33 cellular contexts compared by ENCODE assay signal in the genomic region with DNA sequence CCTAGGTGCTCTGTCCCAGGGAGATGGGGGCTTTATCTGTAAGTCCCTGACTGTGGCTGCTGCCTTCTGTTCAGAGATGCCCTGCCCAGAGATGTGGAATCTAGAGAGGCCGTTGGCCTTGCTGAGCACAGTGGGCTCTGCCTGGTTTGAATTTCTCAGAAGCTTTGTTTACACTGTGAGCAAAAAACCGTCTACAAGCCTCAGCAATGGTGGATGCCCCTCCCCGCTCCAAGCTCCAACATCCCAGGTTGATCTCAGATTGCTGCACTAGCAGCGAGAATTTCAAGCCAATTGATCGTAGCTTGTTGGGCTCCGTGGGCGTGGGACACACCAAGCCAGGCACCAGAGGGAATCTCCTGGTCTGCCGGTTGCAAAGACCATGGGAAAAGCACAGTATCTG.
"Had no signal": no experiment of that assay in that cellular context is flagged by ENCODE, and none has a peak within 500 bp of the region (broad histone marks: within the 10 kb centered on the region; RNA-seq: fewer than 3 reads in every experiment).

No MANE protein-coding gene starts in this region.

- H3K4me1 ChIP-seq: adrenal gland, body of pancreas, breast epithelium had no signal

- H3K9me3 Mint-ChIP-seq: activated T-helper 1 cell treated with anti-CD3 and anti-CD28 coated beads, Interleukin-12 subunit alpha, Interleukin-12 subunit beta, Interleukin-2, Interleukin-4 antibody, amounts not matched to agents 30 ng/mL and 10 ng/mL and 1 ng/mL, durations not matched to agents 14 hours and 24 hours and 36 hours had no signal

- H3K27ac Mint-ChIP-seq: activated B cell treated with CpG ODN at 0.5 μM for 24 hours; activated CD4-positive, alpha-beta memory T cell treated with anti-CD3 and anti-CD28 coated beads for 36 hours; activated CD8-positive, alpha-beta memory T cell treated with anti-CD3 and anti-CD28 coated beads, Interleukin-2, amount 10 ng/mL, durations not matched to agents 7 days and 5 days; activated CD8-positive, alpha-beta T cell treated with anti-CD3 and anti-CD28 coated beads for 36 hours; activated naive CD4-positive, alpha-beta T cell treated with anti-CD3 and anti-CD28 coated beads for 36 hours; activated naive CD4-positive, alpha-beta T cell treated with anti-CD3 and anti-CD28 coated beads, Interleukin-2, amount 50 U/mL, for 72 hours; activated naive CD8-positive, alpha-beta T cell treated with anti-CD3 and anti-CD28 coated beads for 36 hours; activated T-cell treated with anti-CD3 and anti-CD28 coated beads, Interleukin-2, amount 50 U/mL, for 72 hours; activated T-helper 1 cell treated with anti-CD3 and anti-CD28 coated beads, Interleukin-12 subunit alpha, Interleukin-12 subunit beta, Interleukin-2, Interleukin-4 antibody, amounts not matched to agents 30 ng/mL and 10 ng/mL and 1 ng/mL, durations not matched to agents 14 hours and 24 hours and 36 hours; activated T-helper 17 cell treated with anti-CD3 and anti-CD28 coated beads, Interleukin-2, amount 50 U/mL, for 72 hours; T-cell; T-helper 17 cell had no signal

- H3K27ac ChIP-seq: adrenal gland, body of pancreas, brain microvascular endothelial cell, breast epithelium, VCaP had no signal

- H3K27me3 Mint-ChIP-seq: activated CD8-positive, alpha-beta T cell treated with anti-CD3 and anti-CD28 coated beads for 36 hours; activated naive CD8-positive, alpha-beta T cell treated with anti-CD3 and anti-CD28 coated beads for 36 hours had no signal

- FAIRE-seq: astrocyte, TTC549 had no signal

- H3K4me1 Mint-ChIP-seq: activated B cell treated with CpG ODN at 0.5 μM for 24 hours; activated CD8-positive, alpha-beta memory T cell treated with anti-CD3 and anti-CD28 coated beads, Interleukin-2, amount 10 ng/mL, durations not matched to agents 7 days and 5 days; activated naive CD8-positive, alpha-beta T cell treated with anti-CD3 and anti-CD28 coated beads for 36 hours; activated T-helper 17 cell treated with anti-CD3 and anti-CD28 coated beads, Interleukin-2, amount 50 U/mL, for 72 hours had no signal

- ATAC-seq: activated CD8-positive, alpha-beta memory T cell treated with anti-CD3 and anti-CD28 coated beads, Interleukin-2, amount 10 ng/mL, durations not matched to agents 7 days and 5 days; activated CD8-positive, alpha-beta T cell treated with anti-CD3 and anti-CD28 coated beads for 36 hours; activated naive CD4-positive, alpha-beta T cell treated with anti-CD3 and anti-CD28 coated beads, Interleukin-2, amount 50 U/mL, for 72 hours; activated T-cell treated with anti-CD3 and anti-CD28 coated beads, Interleukin-2, amount 50 U/mL, for 4 hours; activated T-cell treated with anti-CD3 and anti-CD28 coated beads, Interleukin-2, amount 50 U/mL, for 72 hours; activated T-helper 17 cell treated with anti-CD3 and anti-CD28 coated beads, Interleukin-2, amount 50 U/mL, for 72 hours; body of pancreas; T-cell; T-helper 17 cell had no signal

- H3K4me3 ChIP-seq: adrenal gland, body of pancreas, breast epithelium had no signal

- H3K4me3 Mint-ChIP-seq: activated B cell treated with CpG ODN at 0.5 μM for 24 hours; activated CD4-positive, alpha-beta memory T cell treated with anti-CD3 and anti-CD28 coated beads for 36 hours; activated CD8-positive, alpha-beta memory T cell treated with anti-CD3 and anti-CD28 coated beads, Interleukin-2, amount 10 ng/mL, durations not matched to agents 7 days and 5 days; activated CD8-positive, alpha-beta T cell treated with anti-CD3 and anti-CD28 coated beads for 36 hours; activated naive CD4-positive, alpha-beta T cell treated with anti-CD3 and anti-CD28 coated beads for 36 hours; activated naive CD8-positive, alpha-beta T cell treated with anti-CD3 and anti-CD28 coated beads for 36 hours; activated T-cell treated with anti-CD3 and anti-CD28 coated beads, Interleukin-2, amount 50 U/mL, for 4 hours; activated T-cell treated with anti-CD3 and anti-CD28 coated beads, Interleukin-2, amount 50 U/mL, for 72 hours; activated T-helper 1 cell treated with anti-CD3 and anti-CD28 coated beads, Interleukin-12 subunit alpha, Interleukin-12 subunit beta, Interleukin-2, Interleukin-4 antibody, amounts not matched to agents 30 ng/mL and 10 ng/mL and 1 ng/mL, durations not matched to agents 14 hours and 24 hours and 36 hours; activated T-helper 17 cell treated with anti-CD3 and anti-CD28 coated beads, Interleukin-2, amount 50 U/mL, for 72 hours; T-cell; T-helper 17 cell had no signal

- H3K9me3 ChIP-seq: adrenal gland, body of pancreas, breast epithelium had no signal

- DNase-seq: activated B cell treated with CpG ODN at 0.5 μM for 24 hours; activated CD4-positive, alpha-beta memory T cell treated with anti-CD3 and anti-CD28 coated beads for 36 hours; activated CD4-positive, alpha-beta T cell treated with anti-CD3 and anti-CD28 coated beads for 48 hours; activated CD4-positive, alpha-beta T cell treated with anti-CD3 and anti-CD28 coated beads, Interleukin-2, amount 50 U/mL, for 1 hour; activated CD4-positive, alpha-beta T cell treated with anti-CD3 and anti-CD28 coated beads, Interleukin-2, amount 50 U/mL, for 4 hours; activated CD4-positive, CD25-positive, alpha-beta regulatory T cell treated with anti-CD3 and anti-CD28 coated beads, Interleukin-2, amount 50 U/mL, for 72 hours; activated CD8-positive, alpha-beta memory T cell treated with anti-CD3 and anti-CD28 coated beads, Interleukin-2, amount 10 ng/mL, durations not matched to agents 7 days and 5 days; activated CD8-positive, alpha-beta T cell treated with anti-CD3 and anti-CD28 coated beads for 36 hours; activated effector memory CD4-positive, alpha-beta T cell treated with anti-CD3 and anti-CD28 coated beads, Interleukin-2, amount 50 U/mL, for 16 hours; activated gamma-delta T cell treated with Interleukin-2 at 50 U/mL for 16 hours; activated naive CD4-positive, alpha-beta T cell; activated naive CD4-positive, alpha-beta T cell treated with anti-CD3 and anti-CD28 coated beads for 36 hours; activated naive CD4-positive, alpha-beta T cell treated with anti-CD3 and anti-CD28 coated beads, Interleukin-2, amount 50 U/mL, for 16 hours; activated naive CD8-positive, alpha-beta T cell treated with anti-CD3 and anti-CD28 coated beads for 36 hours; activated T-cell treated with anti-CD3 and anti-CD28 coated beads for 4 hours; activated T-cell treated with anti-CD3 and anti-CD28 coated beads, Interleukin-2, amount 50 U/mL, for 1 hour; activated T-cell treated with anti-CD3 and anti-CD28 coated beads, Interleukin-2, amount 50 U/mL, for 4 hours; activated T-cell treated with anti-CD3 and anti-CD28 coated beads, Interleukin-2, amount 50 U/mL, for 72 hours; adrenal gland; amniotic stem cell; aorta; body of pancreas; brain microvascular endothelial cell; central memory CD4-positive, alpha-beta T cell; T-cell; T-helper 17 cell had no signal

- H3K27me3 ChIP-seq: adrenal gland, body of pancreas, brain microvascular endothelial cell, breast epithelium had no signal

- H3K36me3 ChIP-seq: adrenal gland, brain microvascular endothelial cell, breast epithelium had no signal
